8 cellular contexts compared by ENCODE assay signal in genomic region chr22:40197421-40197820, GRCh38. TPM values are rescaled to one million over a fixed set of nuclear protein-coding genes. Genes with fewer than 3 reads are reported as not detected.
DNase-seq lines count a peak whose midpoint lies in the region; ATAC-seq, FAIRE-seq and TF ChIP-seq lines count a peak whose summit lies in the region.
"Not testable (repeated sequence)": the region's sequence is repeated elsewhere in the genome, so short reads cannot be mapped to it uniquely, and the experiment has no call there.

No MANE protein-coding gene starts in this region.

- not testable (repeated sequence) for ATAC-seq in CD4-positive, CD25-positive, alpha-beta regulatory T cell (ENCODE audit: low read depth in 2 of 2); psoas muscle; thoracic aorta (ENCODE audit: insufficient number of reproducible peaks, low FRiP score, low read depth)

- TF ChIP-seq EP300 in H1 (IDR thresholded peaks at IDR 0.05; ENCODE audit: borderline replicate concordance in 1 of 2, low read depth in 2 of 2, low read length in 2 of 2) = not testable (repeated sequence)

- not testable (repeated sequence) for H3K4ac ChIP-seq in H1 (replicated peaks; ENCODE audit: insufficient read length, low read depth, low read length)

- peaks cover 25 to 26% of the 10 kb centered on the region in 2 experiments for H4K20me1 ChIP-seq in H1 (replicated peaks in 1 of 2; ENCODE audit: control insufficient read depth in 1 of 2, insufficient read depth in 2 of 2, low read length in 2 of 2)

- not testable (repeated sequence) for H3K56ac ChIP-seq in H1 (replicated peaks; ENCODE audit: insufficient read length, low read depth, low read length)

- not testable (repeated sequence) for H3K9me3 ChIP-seq in CD4-positive, CD25-positive, alpha-beta regulatory T cell (ENCODE audit: control insufficient read depth in 2 of 2, low read length in 2 of 2); H1 (ENCODE audit: insufficient read depth in 2 of 2, low read depth in 1 of 2, low read length in 1 of 2); iPS-20b (ENCODE audit: insufficient read depth, low read depth, low read length); psoas muscle; thoracic aorta

- peaks cover 11% of the 10 kb centered on the region; the same call in 1 of the 2 replicates for H3K79me1 ChIP-seq in H1 (ENCODE audit: low read depth, low read length)

- H3K4me3 Mint-ChIP-seq in CD4-positive, CD25-positive, alpha-beta regulatory T cell; activated CD4-positive, alpha-beta T cell treated with anti-CD3 and anti-CD28 coated beads, Interleukin-2, amount 10 ng/mL, durations not matched to agents 24 days and 14 days; activated naive CD8-positive, alpha-beta T cell treated with anti-CD3 and anti-CD28 coated beads for 36 hours: not testable (repeated sequence)

- 0 out of 2 replicates have a peak overlapping the region, but pooled peaks have one; percentile 25 for H2AK5ac ChIP-seq in H1 (ENCODE audit: low read depth, low read length)

- not testable (repeated sequence) for H3K27me3 Mint-ChIP-seq in CD4-positive, CD25-positive, alpha-beta regulatory T cell; activated CD4-positive, alpha-beta T cell treated with anti-CD3 and anti-CD28 coated beads, Interleukin-2, amount 10 ng/mL, durations not matched to agents 24 days and 14 days; activated naive CD8-positive, alpha-beta T cell treated with anti-CD3 and anti-CD28 coated beads for 36 hours

- not testable (repeated sequence) for DNase-seq in CD4-positive, CD25-positive, alpha-beta regulatory T cell; HEK293T (ENCODE audit: extremely low spot score); activated CD4-positive, alpha-beta T cell treated with anti-CD3 and anti-CD28 coated beads, Interleukin-2, amount 10 ng/mL, durations not matched to agents 24 days and 14 days; activated naive CD8-positive, alpha-beta T cell treated with anti-CD3 and anti-CD28 coated beads for 36 hours; H1 (ENCODE audit: low read depth in 1 of 2, low spot score in 2 of 2); psoas muscle; thoracic aorta (ENCODE audit: low spot score)

- H3K9ac ChIP-seq in H1 (replicated peaks in 1 of 4; ENCODE audit: extremely low read depth in 1 of 4, low read depth in 3 of 4, low read length in 3 of 4); iPS-20b (ENCODE audit: low read depth, low read length): not testable (repeated sequence)

- WGBS in H1 (ENCODE audit: extremely low coverage in 1 of 2, insufficient coverage in 1 of 2, insufficient read length in 1 of 2, insufficient replicate concordance in 2 of 2, low coverage in 1 of 2, low lambda C conversion rate in 2 of 2, missing lambda C conversion rate in 1 of 2), 2 experiments = 87% methylated on average over 8 of the region's 9 CpGs; no CpG with 5 or more reads in 1 of the 2 experiments
- WGBS in psoas muscle, 3 donors = 43 to 81% (median 50%) methylated on average over 9 of the region's 9 CpGs

- TF ChIP-seq POLR2A in H1 (IDR thresholded peaks at IDR 0.05; ENCODE audit: control extremely low read depth in 1 of 2, low read depth in 2 of 2, low read length in 2 of 2) = not testable (repeated sequence)

- H3K36me3 ChIP-seq in CD4-positive, CD25-positive, alpha-beta regulatory T cell (ENCODE audit: control insufficient read depth, insufficient read depth, low read length); H1 (ENCODE audit: control insufficient read depth in 2 of 4, insufficient read depth in 4 of 4, low read length in 3 of 4); iPS-20b (ENCODE audit: insufficient read depth, low read depth, low read length); psoas muscle (ENCODE audit: insufficient read depth in 1 of 2, low read depth in 1 of 2); thoracic aorta: not testable (repeated sequence)

- not testable (repeated sequence) for H3K36me3 Mint-ChIP-seq in CD4-positive, CD25-positive, alpha-beta regulatory T cell; activated CD4-positive, alpha-beta T cell treated with anti-CD3 and anti-CD28 coated beads, Interleukin-2, amount 10 ng/mL, durations not matched to agents 24 days and 14 days (ENCODE audit: low read depth); activated naive CD8-positive, alpha-beta T cell treated with anti-CD3 and anti-CD28 coated beads for 36 hours

- FAIRE-seq in H1 (lab: Jason Lieb, UNC) = not testable (repeated sequence)

- H2AFZ ChIP-seq in H1 (ENCODE audit: low read length) = not testable (repeated sequence)

- not testable (repeated sequence) for H3K23ac ChIP-seq in H1 (ENCODE audit: insufficient read length)

- H3K27ac ChIP-seq in CD4-positive, CD25-positive, alpha-beta regulatory T cell (ENCODE audit: insufficient read depth, low read length, poor library complexity, severe bottlenecking); H1 (ENCODE audit: low read depth, low read length): not testable (repeated sequence)
- H3K27ac ChIP-seq in iPS-20b (ENCODE audit: low read length) (peak overlapping the region; percentile 28), psoas muscle (peak overlapping the region; percentile 62), thoracic aorta (peak overlapping the region in 1 of 2 donors; percentile 73)

- H3K4me1 Mint-ChIP-seq in CD4-positive, CD25-positive, alpha-beta regulatory T cell = peaks cover 44 to 79% (median 67%) of the 10 kb centered on the region in 4 donors
- peaks cover 44% of the 10 kb centered on the region for H3K4me1 Mint-ChIP-seq in activated CD4-positive, alpha-beta T cell treated with anti-CD3 and anti-CD28 coated beads, Interleukin-2, amount 10 ng/mL, durations not matched to agents 24 days and 14 days
- peaks cover 69% of the 10 kb centered on the region for H3K4me1 Mint-ChIP-seq in activated naive CD8-positive, alpha-beta T cell treated with anti-CD3 and anti-CD28 coated beads for 36 hours

- H3K27ac Mint-ChIP-seq in CD4-positive, CD25-positive, alpha-beta regulatory T cell = peak overlapping the region in 2 of 3 donors; percentile 48 to 87
- H3K27ac Mint-ChIP-seq in activated CD4-positive, alpha-beta T cell treated with anti-CD3 and anti-CD28 coated beads, Interleukin-2, amount 10 ng/mL, durations not matched to agents 24 days and 14 days = peak overlapping the region; percentile 85
- H3K27ac Mint-ChIP-seq in activated naive CD8-positive, alpha-beta T cell treated with anti-CD3 and anti-CD28 coated beads for 36 hours = peak overlapping the region; percentile 82

- not testable (repeated sequence) for H4K5ac ChIP-seq in H1 (ENCODE audit: insufficient read length, low read depth, low read length)

- not testable (repeated sequence) for H3K4me2 ChIP-seq in H1 (ENCODE audit: insufficient read depth in 1 of 2, low read depth in 2 of 2, low read length in 2 of 2)

- H3K18ac ChIP-seq in H1 (ENCODE audit: extremely low read depth, low read length) = not testable (repeated sequence)

- not testable (repeated sequence) for H3K23me2 ChIP-seq in H1 (ENCODE audit: low read depth, low read length)

- CTCF ChIA-PET in HEK293T (lab: Yijun Ruan, JAX) = not testable (repeated sequence)
- CTCF ChIA-PET in H1 (lab: Charles Lee; ENCODE audit: partially characterized antibody) = interaction anchor here (0.5 kb wide), 1 partner anchor 264 kb away, joined by 4 read pairs; no protein-coding TSS in a partner anchor

- H3K4me3 ChIP-seq in CD4-positive, CD25-positive, alpha-beta regulatory T cell (ENCODE audit: low read depth, low read length); H1 (ENCODE audit: extremely low read depth in 1 of 4, insufficient read depth in 2 of 4, low read depth in 3 of 4, low read length in 4 of 4); iPS-20b (ENCODE audit: low read length); psoas muscle: not testable (repeated sequence)
- H3K4me3 ChIP-seq in thoracic aorta = peak overlapping the region; percentile 16

- H3K9me3 Mint-ChIP-seq in CD4-positive, CD25-positive, alpha-beta regulatory T cell; activated CD4-positive, alpha-beta T cell treated with anti-CD3 and anti-CD28 coated beads, Interleukin-2, amount 10 ng/mL, durations not matched to agents 24 days and 14 days; activated naive CD8-positive, alpha-beta T cell treated with anti-CD3 and anti-CD28 coated beads for 36 hours: not testable (repeated sequence)

- H3K4me1 ChIP-seq in CD4-positive, CD25-positive, alpha-beta regulatory T cell (ENCODE audit: control insufficient read depth, insufficient read depth, low read length, poor library complexity, severe bottlenecking) = peaks cover 46% of the 10 kb centered on the region
- H3K4me1 ChIP-seq in H1 (replicated peaks in 1 of 4; ENCODE audit: control insufficient read depth in 3 of 4, insufficient read depth in 4 of 4, low read length in 3 of 4) (peaks cover 23 to 48% (median 27%) of the 10 kb centered on the region in 4 experiments), iPS-20b (ENCODE audit: insufficient read depth, low read length) (peaks cover 72% of the 10 kb centered on the region), psoas muscle (peaks cover 76% of the 10 kb centered on the region), thoracic aorta (ENCODE audit: control insufficient read depth in 1 of 2, low read depth in 2 of 2) (peaks cover 31 to 53% of the 10 kb centered on the region in 2 donors)

- not testable (repeated sequence) for H4K91ac ChIP-seq in H1 (replicated peaks; ENCODE audit: insufficient read length, low read length)

- H2BK120ac ChIP-seq in H1 (replicated peaks; ENCODE audit: low read depth, low read length) = not testable (repeated sequence)

- H3K79me2 ChIP-seq in H1 (ENCODE audit: control insufficient read depth in 1 of 2, insufficient read depth in 2 of 2, low read length in 2 of 2) = peaks cover 37 to 90% of the 10 kb centered on the region in 2 experiments

- H2BK15ac ChIP-seq in H1 (ENCODE audit: low read length) = not testable (repeated sequence)

- not testable (repeated sequence) for H3K27me3 ChIP-seq in CD4-positive, CD25-positive, alpha-beta regulatory T cell (ENCODE audit: control insufficient read depth, insufficient read depth, low read length); H1 (replicated peaks in 1 of 4; ENCODE audit: control insufficient read depth in 3 of 4, extremely low read depth in 1 of 4, insufficient read depth in 3 of 4, low read length in 3 of 4); iPS-20b (ENCODE audit: insufficient read depth, low read length); psoas muscle (ENCODE audit: insufficient read depth in 3 of 3, low read length in 2 of 3); thoracic aorta (replicated peaks; ENCODE audit: insufficient read depth)

- POLR2A ChIA-PET in HEK293T (lab: Yijun Ruan, JAX) (interaction anchor here (1.1 to 1.9 kb wide), 2 partner anchors 20 to 153 kb away, joined by 3 to 6 read pairs; partner anchors contain the start of gene TNRC6B), H1 (lab: Charles Lee; ENCODE audit: partially characterized antibody) (interaction anchor here (0.9 to 11.8 kb wide), 5 partner anchors 9 to 20 kb away, joined by 3 to 224 read pairs (median 5); partner anchors contain the start of gene TNRC6B)

- TF ChIP-seq RAD21 in H1 (IDR thresholded peaks at IDR 0.05 in 1 of 2, conservative IDR thresholded peaks at IDR 0.05 in 1 of 2; ENCODE audit: low read depth in 2 of 2, low read length in 2 of 2) = not testable (repeated sequence)

- 0 out of 2 replicates have a peak overlapping the region, but pooled peaks have one; percentile 47 for H2BK5ac ChIP-seq in H1 (ENCODE audit: low read depth, low read length)

- not testable (repeated sequence) for TF ChIP-seq CTCF in H1 (IDR thresholded peaks at IDR 0.05; ENCODE audit: control extremely low read depth in 1 of 3, insufficient read depth in 1 of 3, low read depth in 1 of 3, low read length in 3 of 3); psoas muscle (IDR thresholded peaks at IDR 0.05); thoracic aorta (IDR thresholded peaks at IDR 0.05)

- not testable (repeated sequence) for H3K14ac ChIP-seq in H1 (ENCODE audit: insufficient read length)

- H2BK12ac ChIP-seq in H1 (ENCODE audit: low read depth, low read length) = not testable (repeated sequence)

- not testable (repeated sequence) for H4K8ac ChIP-seq in H1 (ENCODE audit: extremely low read depth, insufficient read depth, low read length)

- H2BK20ac ChIP-seq in H1 (ENCODE audit: low read length) = not testable (repeated sequence)

- intact Hi-C loops in activated CD4-positive, alpha-beta T cell treated with anti-CD3 and anti-CD28 coated beads, Interleukin-2, amount 10 ng/mL, durations not matched to agents 24 days and 14 days (cut with micrococcal nuclease) = loop anchor here (2.0 kb wide), 2 partner anchors 43 to 53 kb away; no protein-coding TSS in a partner anchor
- intact Hi-C loops in psoas muscle (cut with DNase I) = not testable (repeated sequence)

RNA-seq across cellular contexts. Expression of gene TNRC6B, which starts 19.7 kb away (rescaled TPM):
- 144 TPM for total RNA-seq in CD4-positive, CD25-positive, alpha-beta regulatory T cell
- polyA plus RNA-seq in CD4-positive, CD25-positive, alpha-beta regulatory T cell = 10 to 100 TPM; 50.6 to 79.7 (median 65.1) TPM
- total RNA-seq in activated CD4-positive, alpha-beta T cell treated with anti-CD3 and anti-CD28 coated beads, Interleukin-2, amount 10 ng/mL, durations not matched to agents 24 days and 14 days = 27.3 and 31.3 TPM in 2 replicates
- total RNA-seq in activated naive CD8-positive, alpha-beta T cell treated with anti-CD3 and anti-CD28 coated beads for 36 hours = 10 to 100 TPM; 35.9 to 37.5 TPM
- 45.5 and 48.9 TPM in 2 replicates for total RNA-seq in H1 (2021; fragmentation: NEBNext Ultra II Directional; extraction: Animal tissue kit (Norgen Biotek cat#: 25700))
- polyA plus RNA-seq in H1 (2011; rRNA removed) (12.5 and 13.2 TPM in 2 replicates), psoas muscle (10 to 100 TPM in 1 of 3 donors, 1 to 10 TPM in 2; 2.2 to 17.4 (median 2.5) TPM)
- 12.7 TPM for polyA plus RNA-seq in H1 (2011; cell fraction: cytosol; rRNA removed)
- 28.6 TPM for polyA plus RNA-seq in H1 (2011; cell fraction: nucleus; rRNA removed)
- 12.5 to 15.8 TPM (median 12.7 TPM) in 4 replicates for polyA plus RNA-seq in H1 (2012, experiment 1 of 2)
- polyA plus RNA-seq in H1 (2012, experiment 2 of 2) = 7.8 TPM
- 8.5 TPM for polyA plus RNA-seq in H1 (2013, experiment 1 of 2)
- 7.6 TPM for polyA plus RNA-seq in H1 (2013, experiment 2 of 2)
- polyA minus RNA-seq in H1 (2011; rRNA and poly(A)+ RNA removed) = 64.5 and 70.8 TPM in 2 replicates
- 34.3 TPM for polyA minus RNA-seq in H1 (2011; cell fraction: cytosol; rRNA and poly(A)+ RNA removed)
- polyA minus RNA-seq in H1 (2011; cell fraction: nucleus; rRNA and poly(A)+ RNA removed) = 75.0 TPM
- total RNA-seq in psoas muscle (10 to 100 TPM; 27.9 to 49.4 (median 32.6) TPM), thoracic aorta (10 to 100 TPM; 58.5 to 98.0 TPM)
